In the genomic region with DNA sequence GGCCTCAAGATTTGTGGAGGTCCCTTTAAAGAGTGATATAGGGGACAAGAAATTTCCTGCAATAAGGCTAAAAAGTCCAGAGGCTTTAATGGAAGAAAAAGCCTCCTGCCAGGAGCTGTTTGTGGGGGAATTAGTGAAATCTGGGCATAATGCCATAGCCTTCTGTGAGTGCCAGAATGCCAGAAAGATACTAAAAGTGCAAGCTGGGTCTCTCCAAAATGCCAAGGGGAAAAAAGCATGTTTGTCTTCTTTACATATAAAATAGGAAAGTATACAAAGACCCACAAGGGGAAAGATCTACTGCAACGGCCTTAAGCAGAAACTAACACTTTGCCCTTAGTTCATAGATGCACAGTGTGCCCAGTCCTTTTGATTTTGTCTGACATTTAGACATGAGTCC, we compare ENCODE assay signal across 26 cellular contexts.
A peak's percentile ranks its signal among the peaks of the same experiment; 100 is the strongest.
DNase-seq lines count a peak whose midpoint lies in the region; ATAC-seq and TF ChIP-seq lines count a peak whose summit lies in the region.
"Had no signal": no experiment of that assay in that cellular context is flagged by ENCODE, and none has a peak within 500 bp of the region (broad histone marks: within the 10 kb centered on the region; RNA-seq: fewer than 3 reads in every experiment).

No MANE protein-coding gene starts in this region.

- no peak overlapping the region for H2AFZ ChIP-seq in GM23248
- H2AFZ ChIP-seq: parathyroid adenoma had no signal

- no peaks in the 10 kb centered on the region for H3K27me3 Mint-ChIP-seq in activated CD8-positive, alpha-beta memory T cell treated with anti-CD3 and anti-CD28 coated beads, Interleukin-2, amount 10 ng/mL, durations not matched to agents 7 days and 5 days
- H3K27me3 Mint-ChIP-seq: activated naive CD4-positive, alpha-beta T cell treated with anti-CD3 and anti-CD28 coated beads, Interleukin-2, amount 50 U/mL, for 24 hours; CD8-positive, alpha-beta memory T cell; T-cell had no signal

- no peak for ATAC-seq in activated CD8-positive, alpha-beta memory T cell treated with anti-CD3 and anti-CD28 coated beads, Interleukin-2, amount 10 ng/mL, durations not matched to agents 7 days and 5 days
- ATAC-seq in GM18870 (IDR thresholded peaks at IDR 0.05; ENCODE audit: unreplicated experiment), result no peak
- ATAC-seq: natural killer cell; stimulated activated naive CD8-positive, alpha-beta T cell treated with anti-CD3 and anti-CD28 coated beads, Interleukin-15, Interleukin-2, amounts not matched to agents 100 U/mL and 50 U/mL, for 24 hours; T-cell had no signal

- no peak overlapping the region for H2BK120ac ChIP-seq in mesendoderm (ENCODE audit: low read depth, low read length)

- H3K4me1 ChIP-seq in mesendoderm (ENCODE audit: control insufficient read depth, low read depth, low read length) (no peaks in the 10 kb centered on the region), transverse colon (no peaks in the 10 kb centered on the region), GM23248 (ENCODE audit: insufficient read depth) (no peaks in the 10 kb centered on the region)
- H3K4me1 ChIP-seq: ascending aorta, parathyroid adenoma had no signal

- TF ChIP-seq POLR2A in transverse colon (IDR thresholded peaks at IDR 0.05), result no peak

- H3K36me3 Mint-ChIP-seq in activated CD8-positive, alpha-beta memory T cell treated with anti-CD3 and anti-CD28 coated beads, Interleukin-2, amount 10 ng/mL, durations not matched to agents 7 days and 5 days, result no peaks in the 10 kb centered on the region
- H3K36me3 Mint-ChIP-seq: activated naive CD4-positive, alpha-beta T cell treated with anti-CD3 and anti-CD28 coated beads, Interleukin-2, amount 50 U/mL, for 24 hours; CD8-positive, alpha-beta memory T cell; natural killer cell; T-cell had no signal

- H3K27me3 ChIP-seq in mesendoderm (ENCODE audit: insufficient read depth, low read length, poor library complexity) (no peaks in the 10 kb centered on the region), transverse colon (no peaks in the 10 kb centered on the region), GM23248 (replicated peaks; ENCODE audit: insufficient read depth) (no peaks in the 10 kb centered on the region)
- H3K27me3 ChIP-seq: ascending aorta, esophagus squamous epithelium had no signal

- intact Hi-C loops in transverse colon (cut with DNase I; ENCODE audit: low total_unique reads), result no loop called here

- no peaks in the 10 kb centered on the region for H3K4me1 Mint-ChIP-seq in activated CD8-positive, alpha-beta memory T cell treated with anti-CD3 and anti-CD28 coated beads, Interleukin-2, amount 10 ng/mL, durations not matched to agents 7 days and 5 days
- H3K4me1 Mint-ChIP-seq: activated naive CD4-positive, alpha-beta T cell treated with anti-CD3 and anti-CD28 coated beads, Interleukin-2, amount 50 U/mL, for 24 hours; CD8-positive, alpha-beta memory T cell; natural killer cell; T-cell had no signal

- peaks cover 3% of the 10 kb centered on the region for H3K9me3 Mint-ChIP-seq in activated CD8-positive, alpha-beta memory T cell treated with anti-CD3 and anti-CD28 coated beads, Interleukin-2, amount 10 ng/mL, durations not matched to agents 7 days and 5 days (ENCODE audit: low read depth)
- H3K9me3 Mint-ChIP-seq: activated T-helper 1 cell treated with anti-CD3 and anti-CD28 coated beads, Interleukin-12 subunit alpha, Interleukin-12 subunit beta, Interleukin-2, Interleukin-4 antibody, amounts not matched to agents 30 ng/mL and 10 ng/mL and 1 ng/mL, durations not matched to agents 14 hours and 24 hours and 36 hours had no signal

- no peak overlapping the region for H2BK5ac ChIP-seq in mesendoderm (ENCODE audit: low read length)

- CTCF ChIA-PET in activated CD8-positive, alpha-beta memory T cell treated with anti-CD3 and anti-CD28 coated beads, Interleukin-2, amount 10 ng/mL, durations not matched to agents 7 days and 5 days (lab: Charles Lee), result no interaction called here

- no peak overlapping the region for H3K4me3 Mint-ChIP-seq in activated CD8-positive, alpha-beta memory T cell treated with anti-CD3 and anti-CD28 coated beads, Interleukin-2, amount 10 ng/mL, durations not matched to agents 7 days and 5 days
- H3K4me3 Mint-ChIP-seq: activated naive CD4-positive, alpha-beta T cell treated with anti-CD3 and anti-CD28 coated beads, Interleukin-2, amount 50 U/mL, for 24 hours; activated T-helper 1 cell treated with anti-CD3 and anti-CD28 coated beads, Interleukin-12 subunit alpha, Interleukin-12 subunit beta, Interleukin-2, Interleukin-4 antibody, amounts not matched to agents 30 ng/mL and 10 ng/mL and 1 ng/mL, durations not matched to agents 14 hours and 24 hours and 36 hours; CD8-positive, alpha-beta memory T cell; natural killer cell; T-cell had no signal

- H3K18ac ChIP-seq in mesendoderm (ENCODE audit: low read length), result peak overlapping the region; percentile 39

- no peak overlapping the region for H2AK5ac ChIP-seq in mesendoderm (ENCODE audit: low read length)

- H3K4me2 ChIP-seq in mesendoderm (ENCODE audit: low read length), result no peak overlapping the region
- H3K4me2 ChIP-seq in GM23248 (ENCODE audit: unreplicated experiment), result no peak overlapping the region

- H3K4ac ChIP-seq in mesendoderm (ENCODE audit: low read depth, low read length), result no peak overlapping the region

- no peaks in the 10 kb centered on the region for H3K9me3 ChIP-seq in SK-N-MC (ENCODE audit: low read depth, low read length)
- no peaks in the 10 kb centered on the region for H3K9me3 ChIP-seq in transverse colon
- H3K9me3 ChIP-seq in GM23248 (ENCODE audit: low read depth), result no peaks in the 10 kb centered on the region
- H3K9me3 ChIP-seq: ascending aorta, esophagus squamous epithelium had no signal

- no peak overlapping the region for H4K8ac ChIP-seq in mesendoderm (ENCODE audit: low read depth, low read length)

- H3K4me3 ChIP-seq in SK-N-MC, result peak overlapping the region; percentile 49; the same call in 1 of the 2 replicates
- H3K4me3 ChIP-seq in mesendoderm (ENCODE audit: low read length), result no peak overlapping the region
- H3K4me3 ChIP-seq in transverse colon, result no peak overlapping the region
- no peak overlapping the region for H3K4me3 ChIP-seq in GM23248
- H3K4me3 ChIP-seq: ascending aorta, esophagus squamous epithelium had no signal

- TF ChIP-seq CTCF in transverse colon (IDR thresholded peaks at IDR 0.05), result no peak

- no peaks in the 10 kb centered on the region for H3K36me3 ChIP-seq in SK-N-MC (ENCODE audit: insufficient read depth, low read length)
- no peaks in the 10 kb centered on the region for H3K36me3 ChIP-seq in mesendoderm (ENCODE audit: control insufficient read depth, insufficient read depth, low read length)
- no peaks in the 10 kb centered on the region for H3K36me3 ChIP-seq in transverse colon
- no peaks in the 10 kb centered on the region for H3K36me3 ChIP-seq in GM23248 (ENCODE audit: low read depth)
- H3K36me3 ChIP-seq: ascending aorta, esophagus squamous epithelium had no signal

- H3K9ac ChIP-seq in SK-N-MC (ENCODE audit: insufficient read length) (no peak overlapping the region), mesendoderm (ENCODE audit: low read length) (no peak overlapping the region), GM23248 (no peak overlapping the region)
- H3K9ac ChIP-seq: parathyroid adenoma had no signal

- H3K79me2 ChIP-seq in mesendoderm (ENCODE audit: control insufficient read depth, insufficient read depth, low read length) (no peaks in the 10 kb centered on the region), GM23248 (ENCODE audit: insufficient read depth) (no peaks in the 10 kb centered on the region)
- H3K79me2 ChIP-seq: parathyroid adenoma had no signal

- no peak overlapping the region for H3K56ac ChIP-seq in mesendoderm (ENCODE audit: low read length)

- H4K20me1 ChIP-seq in GM23248 (ENCODE audit: insufficient read depth), result no peaks in the 10 kb centered on the region

- no peak overlapping the region for H3K27ac Mint-ChIP-seq in activated CD8-positive, alpha-beta memory T cell treated with anti-CD3 and anti-CD28 coated beads, Interleukin-2, amount 10 ng/mL, durations not matched to agents 7 days and 5 days
- H3K27ac Mint-ChIP-seq: activated naive CD4-positive, alpha-beta T cell treated with anti-CD3 and anti-CD28 coated beads, Interleukin-2, amount 50 U/mL, for 24 hours; activated T-helper 1 cell treated with anti-CD3 and anti-CD28 coated beads, Interleukin-12 subunit alpha, Interleukin-12 subunit beta, Interleukin-2, Interleukin-4 antibody, amounts not matched to agents 30 ng/mL and 10 ng/mL and 1 ng/mL, durations not matched to agents 14 hours and 24 hours and 36 hours; CD8-positive, alpha-beta memory T cell; natural killer cell; T-cell had no signal

- no CpG with 5 or more reads among the region's 1 CpG for WGBS in mesendoderm (ENCODE audit: extremely low coverage, insufficient coverage, low lambda C conversion rate)
- 61 to 83% methylated on average over 1 of the region's 1 CpG for WGBS in transverse colon (ENCODE audit: low coverage in 1 of 2), 2 donors
- 0 to 4% methylated on average over 1 of the region's 1 CpG for WGBS in GM23248 (ENCODE audit: low coverage in 1 of 2, low lambda C conversion rate in 2 of 2, missing lambda C conversion rate in 2 of 2), 2 experiments

- no peaks in the 10 kb centered on the region for H3K79me1 ChIP-seq in mesendoderm (ENCODE audit: low read length)

- H4K5ac ChIP-seq in mesendoderm (ENCODE audit: low read length), result no peak overlapping the region

- DNase-seq in D341Med (ENCODE audit: low spot score), result peak; percentile 23
- DNase-seq in NCI-H1092 treated with DMSO at 0.1 percent for 48 hours (lab: John Stamatoyannopoulos, UW), result peak; percentile 21
- peak; percentile 75 for DNase-seq in SK-N-MC (ENCODE audit: low read depth, low spot score)
- no peak for DNase-seq in mesendoderm
- DNase-seq in transverse colon, result no peak
- DNase-seq in activated CD8-positive, alpha-beta memory T cell treated with anti-CD3 and anti-CD28 coated beads, Interleukin-2, amount 10 ng/mL, durations not matched to agents 7 days and 5 days, result no peak
- no peak for DNase-seq in GM23248
- DNase-seq: activated CD4-positive, alpha-beta T cell treated with anti-CD3 and anti-CD28 coated beads for 4 hours; CD8-positive, alpha-beta memory T cell; DMS79 treated with DMSO at 0.1 percent for 48 hours; effector memory CD4-positive, alpha-beta T cell; esophagus squamous epithelium; IMR-90; mesenchymal stem cell; natural killer cell; NCI-H748 treated with DMSO at 0.1 percent for 48 hours; SHP77; stimulated activated CD4-positive, alpha-beta T cell treated with anti-CD3 and anti-CD28 coated beads, Interleukin-2, amount 100 ng/mL, for 24 hours; stimulated activated naive CD8-positive, alpha-beta T cell treated with anti-CD3 and anti-CD28 coated beads, Interleukin-15, Interleukin-2, amounts not matched to agents 100 U/mL and 50 U/mL, for 24 hours; T-cell; trophoblast cell had no signal

- H3F3A ChIP-seq in GM23248 (ENCODE audit: insufficient read depth), result no peaks in the 10 kb centered on the region

- no peak overlapping the region for H2BK15ac ChIP-seq in mesendoderm (replicated peaks; ENCODE audit: low read depth)

- H3K27ac ChIP-seq in SK-N-MC, result peak overlapping the region; percentile 85
- H3K27ac ChIP-seq in mesendoderm (ENCODE audit: low read depth, low read length), result no peak overlapping the region
- H3K27ac ChIP-seq in transverse colon, result no peak overlapping the region
- H3K27ac ChIP-seq in GM23248, result no peak overlapping the region
- H3K27ac ChIP-seq: ascending aorta, esophagus squamous epithelium, parathyroid adenoma had no signal

- no peaks in the 10 kb centered on the region for H3K9me2 ChIP-seq in GM23248 (ENCODE audit: insufficient read depth)

- H3K23ac ChIP-seq in mesendoderm (ENCODE audit: low read length), result no peak overlapping the region

- in situ Hi-C loops in transverse colon (cut with MboI; ENCODE audit: low pct_ligation_motif_present in 1 of 4, low pct_unique_long_range_greater_than_20kb in 1 of 4, low sequenced_read_pairs in 3 of 4) (no loop called here), GM23248 (cut with MboI) (no loop called here)

- no peak for TF ChIP-seq EP300 in transverse colon (IDR thresholded peaks at IDR 0.05; ENCODE audit: low read depth)

Comparison
In these comparisons a context has a peak if more than half of its experiments do, and no peak if none do; other contexts are left out.
1. DNase-seq: peak in D341Med (single experiment), NCI-H1092 treated with DMSO at 0.1 percent for 48 hours (single experiment) and SK-N-MC (single experiment); none in mesendoderm (single experiment), transverse colon (single experiment), activated CD8-positive, alpha-beta memory T cell treated with anti-CD3 and anti-CD28 coated beads, Interleukin-2, amount 10 ng/mL, durations not matched to agents 7 days and 5 days (single experiment) and GM23248 (single experiment).